1 cellular context compared by ENCODE assay signal in the genomic region with DNA sequence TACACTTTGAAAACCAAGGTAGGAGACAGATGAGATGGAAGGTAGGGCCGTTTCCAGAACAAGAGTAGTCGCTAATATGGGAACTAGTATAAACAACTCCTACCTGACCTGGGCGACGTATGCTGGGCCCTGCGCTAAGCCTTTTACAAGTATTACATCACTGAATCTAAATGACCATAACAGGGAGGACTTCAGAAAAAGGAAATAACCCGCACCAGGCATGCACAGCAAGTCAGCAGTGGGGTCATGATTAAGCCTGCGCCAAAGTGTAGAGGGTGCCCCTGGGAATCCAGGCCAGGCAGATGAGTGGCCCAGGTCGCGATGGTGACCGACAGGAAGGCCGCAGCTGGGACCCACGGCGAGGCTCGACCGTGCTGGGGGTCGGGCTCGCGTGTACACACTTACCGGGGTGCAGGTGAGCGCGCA.
TF ChIP-seq lines count a peak whose summit lies in the region.

No MANE protein-coding gene starts in this region.

TF ChIP-seq in K562, 482 proteins besides CTCF, POLR2A, EP300 and RAD21:
- TF ChIP-seq BRCA1 (IDR thresholded peaks at IDR 0.05): no peak
- 0 out of 2 replicates have a peak, but pooled peaks have one; percentile 48 for TF ChIP-seq BRCA1 (CRISPR knock-in tag; IDR thresholded peaks at IDR 0.05)
- TF ChIP-seq TEAD1 (CRISPR knock-in tag; IDR thresholded peaks at IDR 0.05): 0 out of 4 replicates have a peak, but pooled peaks of 1 of the 2 experiments have one; percentile 12
- TF ChIP-seq ZNF274 (IDR thresholded peaks at IDR 0.05; ENCODE audit: borderline replicate concordance, low read depth, low read length): no peak
- no peak for TF ChIP-seq RFX1 (IDR thresholded peaks at IDR 0.05)
- TF ChIP-seq, protein P1, sequence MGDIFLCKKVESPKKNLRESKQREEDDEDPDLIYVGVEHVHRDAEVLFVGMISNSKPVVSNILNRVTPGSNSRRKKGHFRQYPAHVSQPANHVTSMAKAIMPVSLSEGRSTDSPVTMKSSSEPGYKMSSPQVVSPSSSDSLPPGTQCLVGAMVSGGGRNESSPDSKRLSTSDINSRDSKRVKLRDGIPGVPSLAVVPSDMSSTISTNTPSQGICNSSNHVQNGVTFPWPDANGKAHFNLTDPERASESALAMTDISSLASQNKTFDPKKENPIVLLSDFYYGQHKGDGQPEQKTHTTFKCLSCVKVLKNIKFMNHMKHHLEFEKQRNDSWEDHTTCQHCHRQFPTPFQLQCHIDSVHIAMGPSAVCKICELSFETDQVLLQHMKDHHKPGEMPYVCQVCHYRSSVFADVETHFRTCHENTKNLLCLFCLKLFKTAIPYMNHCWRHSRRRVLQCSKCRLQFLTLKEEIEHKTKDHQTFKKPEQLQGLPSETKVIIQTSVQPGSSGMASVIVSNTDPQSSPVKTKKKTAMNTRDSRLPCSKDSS (IDR thresholded peaks at IDR 0.05; ENCODE audit: low read depth, partially characterized antibody): no peak
- TF ChIP-seq, protein P2, sequence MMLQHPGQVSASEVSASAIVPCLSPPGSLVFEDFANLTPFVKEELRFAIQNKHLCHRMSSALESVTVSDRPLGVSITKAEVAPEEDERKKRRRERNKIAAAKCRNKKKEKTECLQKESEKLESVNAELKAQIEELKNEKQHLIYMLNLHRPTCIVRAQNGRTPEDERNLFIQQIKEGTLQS (IDR thresholded peaks at IDR 0.05): peak; percentile 52
- TF ChIP-seq, protein P2 (CRISPR knock-in tag; conservative IDR thresholded peaks at IDR 0.05): no peak
- 0 out of 2 replicates have a peak, but pooled peaks have one; percentile 43 for TF ChIP-seq NR4A1 (CRISPR knock-in tag; IDR thresholded peaks at IDR 0.05)
- no peak for TF ChIP-seq NR4A1 (tag; IDR thresholded peaks at IDR 0.05)
- TF ChIP-seq, protein P3, sequence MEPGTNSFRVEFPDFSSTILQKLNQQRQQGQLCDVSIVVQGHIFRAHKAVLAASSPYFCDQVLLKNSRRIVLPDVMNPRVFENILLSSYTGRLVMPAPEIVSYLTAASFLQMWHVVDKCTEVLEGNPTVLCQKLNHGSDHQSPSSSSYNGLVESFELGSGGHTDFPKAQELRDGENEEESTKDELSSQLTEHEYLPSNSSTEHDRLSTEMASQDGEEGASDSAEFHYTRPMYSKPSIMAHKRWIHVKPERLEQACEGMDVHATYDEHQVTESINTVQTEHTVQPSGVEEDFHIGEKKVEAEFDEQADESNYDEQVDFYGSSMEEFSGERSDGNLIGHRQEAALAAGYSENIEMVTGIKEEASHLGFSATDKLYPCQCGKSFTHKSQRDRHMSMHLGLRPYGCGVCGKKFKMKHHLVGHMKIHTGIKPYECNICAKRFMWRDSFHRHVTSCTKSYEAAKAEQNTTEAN (CRISPR knock-in tag; IDR thresholded peaks at IDR 0.05): peak; percentile 65; the same call in 1 of the 2 replicates
- TF ChIP-seq, protein P4, sequence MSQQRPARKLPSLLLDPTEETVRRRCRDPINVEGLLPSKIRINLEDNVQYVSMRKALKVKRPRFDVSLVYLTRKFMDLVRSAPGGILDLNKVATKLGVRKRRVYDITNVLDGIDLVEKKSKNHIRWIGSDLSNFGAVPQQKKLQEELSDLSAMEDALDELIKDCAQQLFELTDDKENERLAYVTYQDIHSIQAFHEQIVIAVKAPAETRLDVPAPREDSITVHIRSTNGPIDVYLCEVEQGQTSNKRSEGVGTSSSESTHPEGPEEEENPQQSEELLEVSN (IDR thresholded peaks at IDR 0.05; ENCODE audit: borderline replicate concordance in 1 of 2, extremely low read depth in 1 of 2, insufficient read depth in 1 of 2, insufficient read length in 1 of 2, low read depth in 1 of 2, low read length in 1 of 2, poor library complexity in 1 of 2, severe bottlenecking in 1 of 2): peak in 1 of 2 experiments; percentile 40
- TF ChIP-seq KLF6 (CRISPR knock-in tag; IDR thresholded peaks at IDR 0.05; ENCODE audit: borderline replicate concordance): no peak
- TF ChIP-seq PHTF2 (CRISPR knock-in tag; IDR thresholded peaks at IDR 0.05): no peak
- TF ChIP-seq, protein P5, sequence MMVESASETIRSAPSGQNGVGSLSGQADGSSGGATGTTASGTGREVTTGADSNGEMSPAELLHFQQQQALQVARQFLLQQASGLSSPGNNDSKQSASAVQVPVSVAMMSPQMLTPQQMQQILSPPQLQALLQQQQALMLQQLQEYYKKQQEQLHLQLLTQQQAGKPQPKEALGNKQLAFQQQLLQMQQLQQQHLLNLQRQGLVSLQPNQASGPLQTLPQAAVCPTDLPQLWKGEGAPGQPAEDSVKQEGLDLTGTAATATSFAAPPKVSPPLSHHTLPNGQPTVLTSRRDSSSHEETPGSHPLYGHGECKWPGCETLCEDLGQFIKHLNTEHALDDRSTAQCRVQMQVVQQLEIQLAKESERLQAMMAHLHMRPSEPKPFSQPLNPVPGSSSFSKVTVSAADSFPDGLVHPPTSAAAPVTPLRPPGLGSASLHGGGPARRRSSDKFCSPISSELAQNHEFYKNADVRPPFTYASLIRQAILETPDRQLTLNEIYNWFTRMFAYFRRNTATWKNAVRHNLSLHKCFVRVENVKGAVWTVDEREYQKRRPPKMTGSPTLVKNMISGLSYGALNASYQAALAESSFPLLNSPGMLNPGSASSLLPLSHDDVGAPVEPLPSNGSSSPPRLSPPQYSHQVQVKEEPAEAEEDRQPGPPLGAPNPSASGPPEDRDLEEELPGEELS (CRISPR knock-in tag; IDR thresholded peaks at IDR 0.05; ENCODE audit: borderline replicate concordance): peak; percentile 68; the same call in 1 of the 2 replicates
- no peak for TF ChIP-seq ZNF23 (CRISPR knock-in tag; IDR thresholded peaks at IDR 0.05)
- TF ChIP-seq SUPT5H (IDR thresholded peaks at IDR 0.05): no peak
- TF ChIP-seq ETV6 (IDR thresholded peaks at IDR 0.05; ENCODE audit: borderline replicate concordance in 1 of 2, low read depth in 2 of 2, low read length in 1 of 2): no peak
- TF ChIP-seq ETV6 (CRISPR knock-in tag; IDR thresholded peaks at IDR 0.05; ENCODE audit: borderline replicate concordance): 0 out of 2 replicates have a peak, but pooled peaks have one; percentile 78
